In genomic region chr3:112117415-112117814, GRCh38 we compare ENCODE assay signal across 12 cellular contexts. TPM values are rescaled to one million over a fixed set of nuclear protein-coding genes. Genes with fewer than 3 reads are reported as not detected.
"Had no signal": no experiment of that assay in that cellular context is flagged by ENCODE, and none has a peak within 500 bp of the region (broad histone marks: within the 10 kb centered on the region; RNA-seq: fewer than 3 reads in every experiment).

No MANE protein-coding gene starts in this region.

- ATAC-seq: activated CD4-positive, alpha-beta T cell treated with anti-CD3 and anti-CD28 coated beads for 36 hours; activated CD8-positive, alpha-beta T cell treated with anti-CD3 and anti-CD28 coated beads for 36 hours had no signal

- H3K27me3 ChIP-seq: esophagus muscularis mucosa, neutrophil had no signal

- DNase-seq: activated CD4-positive, alpha-beta T cell treated with anti-CD3 and anti-CD28 coated beads for 36 hours; activated CD8-positive, alpha-beta T cell treated with anti-CD3 and anti-CD28 coated beads for 36 hours; activated naive CD4-positive, alpha-beta T cell treated with anti-CD3 and anti-CD28 coated beads, Interleukin-2, amount 10 ng/mL, durations not matched to agents 7 days and 5 days; cerebellar nuclear complex; dorsolateral prefrontal cortex; stimulated activated naive CD4-positive, alpha-beta T cell had no signal

- H3K9me3 ChIP-seq: esophagus muscularis mucosa, lower lobe of right lung, neutrophil had no signal

- H3K4me2 ChIP-seq: smooth muscle cell had no signal

- H3K36me3 ChIP-seq: esophagus muscularis mucosa had no signal

- H3K27ac ChIP-seq: esophagus muscularis mucosa, lower lobe of right lung, neutrophil had no signal

- H3K27ac Mint-ChIP-seq: activated CD4-positive, alpha-beta T cell treated with anti-CD3 and anti-CD28 coated beads for 36 hours; activated naive CD4-positive, alpha-beta T cell treated with anti-CD3 and anti-CD28 coated beads, Interleukin-2, amount 10 ng/mL, durations not matched to agents 7 days and 5 days; type B pancreatic cell had no signal

- H3K9me3 Mint-ChIP-seq: activated CD8-positive, alpha-beta T cell treated with anti-CD3 and anti-CD28 coated beads for 36 hours; activated naive CD4-positive, alpha-beta T cell treated with anti-CD3 and anti-CD28 coated beads, Interleukin-2, amount 10 ng/mL, durations not matched to agents 7 days and 5 days; type B pancreatic cell had no signal

- H3K4me1 ChIP-seq: esophagus muscularis mucosa had no signal

- H3K27me3 Mint-ChIP-seq: activated CD4-positive, alpha-beta T cell treated with anti-CD3 and anti-CD28 coated beads for 36 hours; activated CD8-positive, alpha-beta T cell treated with anti-CD3 and anti-CD28 coated beads for 36 hours; activated naive CD4-positive, alpha-beta T cell treated with anti-CD3 and anti-CD28 coated beads, Interleukin-2, amount 10 ng/mL, durations not matched to agents 7 days and 5 days; type B pancreatic cell had no signal

- H3K4me3 Mint-ChIP-seq: activated CD4-positive, alpha-beta T cell treated with anti-CD3 and anti-CD28 coated beads for 36 hours; activated CD8-positive, alpha-beta T cell treated with anti-CD3 and anti-CD28 coated beads for 36 hours; activated naive CD4-positive, alpha-beta T cell treated with anti-CD3 and anti-CD28 coated beads, Interleukin-2, amount 10 ng/mL, durations not matched to agents 7 days and 5 days; type B pancreatic cell had no signal

- H3K4me3 ChIP-seq: smooth muscle cell had no signal

RNA-seq across cellular contexts. Expression of gene GCSAM, which starts 15.6 kb away (rescaled TPM):
- total RNA-seq: fibroblast of villous mesenchyme had no signal
- polyA plus RNA-seq: smooth muscle cell had no signal
